Comparison of ENCODE assay signal across 1 cellular context in the genomic region with DNA sequence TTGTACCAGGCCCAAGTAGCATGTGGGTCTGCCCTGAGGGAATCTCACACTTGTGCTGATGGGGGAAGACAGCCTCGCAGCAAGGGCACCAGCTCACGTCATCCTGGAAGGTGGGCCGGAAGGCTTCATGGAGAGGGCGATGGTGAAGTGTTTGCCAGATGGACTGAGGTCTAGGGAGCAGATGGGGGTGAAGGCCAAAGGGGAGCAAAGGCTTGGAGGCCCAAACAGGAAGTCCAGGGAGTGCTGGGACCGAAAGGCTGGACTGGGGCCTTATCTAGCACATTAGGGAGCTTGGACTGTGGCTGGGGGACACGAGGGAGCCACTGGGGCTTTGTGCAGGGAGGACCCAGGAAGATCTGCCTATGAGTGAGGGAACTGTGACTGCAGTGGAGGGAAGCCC.
TF ChIP-seq lines count a peak whose summit lies in the region.

No MANE protein-coding gene starts in this region.

TF ChIP-seq in K562, 482 proteins besides CTCF, POLR2A, EP300 and RAD21:
- peak; percentile 34; the same call in 1 of the 2 replicates for TF ChIP-seq SPI1 (IDR thresholded peaks at IDR 0.05; ENCODE audit: borderline replicate concordance, low read depth, low read length)
- no peak for TF ChIP-seq ZNF561 (CRISPR knock-in tag; conservative IDR thresholded peaks at IDR 0.05)
- TF ChIP-seq, protein P1, sequence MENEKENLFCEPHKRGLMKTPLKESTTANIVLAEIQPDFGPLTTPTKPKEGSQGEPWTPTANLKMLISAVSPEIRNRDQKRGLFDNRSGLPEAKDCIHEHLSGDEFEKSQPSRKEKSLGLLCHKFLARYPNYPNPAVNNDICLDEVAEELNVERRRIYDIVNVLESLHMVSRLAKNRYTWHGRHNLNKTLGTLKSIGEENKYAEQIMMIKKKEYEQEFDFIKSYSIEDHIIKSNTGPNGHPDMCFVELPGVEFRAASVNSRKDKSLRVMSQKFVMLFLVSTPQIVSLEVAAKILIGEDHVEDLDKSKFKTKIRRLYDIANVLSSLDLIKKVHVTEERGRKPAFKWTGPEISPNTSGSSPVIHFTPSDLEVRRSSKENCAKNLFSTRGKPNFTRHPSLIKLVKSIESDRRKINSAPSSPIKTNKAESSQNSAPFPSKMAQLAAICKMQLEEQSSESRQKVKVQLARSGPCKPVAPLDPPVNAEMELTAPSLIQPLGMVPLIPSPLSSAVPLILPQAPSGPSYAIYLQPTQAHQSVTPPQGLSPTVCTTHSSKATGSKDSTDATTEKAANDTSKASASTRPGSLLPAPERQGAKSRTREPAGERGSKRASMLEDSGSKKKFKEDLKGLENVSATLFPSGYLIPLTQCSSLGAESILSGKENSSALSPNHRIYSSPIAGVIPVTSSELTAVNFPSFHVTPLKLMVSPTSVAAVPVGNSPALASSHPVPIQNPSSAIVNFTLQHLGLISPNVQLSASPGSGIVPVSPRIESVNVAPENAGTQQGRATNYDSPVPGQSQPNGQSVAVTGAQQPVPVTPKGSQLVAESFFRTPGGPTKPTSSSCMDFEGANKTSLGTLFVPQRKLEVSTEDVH (IDR thresholded peaks at IDR 0.05; ENCODE audit: low read depth, partially characterized antibody), result no peak
- no peak for TF ChIP-seq MAFF (IDR thresholded peaks at IDR 0.05; ENCODE audit: low read length)
- no peak for TF ChIP-seq RBM15 (IDR thresholded peaks at IDR 0.05; ENCODE audit: insufficient read depth, low read length)
- TF ChIP-seq, protein P2, sequence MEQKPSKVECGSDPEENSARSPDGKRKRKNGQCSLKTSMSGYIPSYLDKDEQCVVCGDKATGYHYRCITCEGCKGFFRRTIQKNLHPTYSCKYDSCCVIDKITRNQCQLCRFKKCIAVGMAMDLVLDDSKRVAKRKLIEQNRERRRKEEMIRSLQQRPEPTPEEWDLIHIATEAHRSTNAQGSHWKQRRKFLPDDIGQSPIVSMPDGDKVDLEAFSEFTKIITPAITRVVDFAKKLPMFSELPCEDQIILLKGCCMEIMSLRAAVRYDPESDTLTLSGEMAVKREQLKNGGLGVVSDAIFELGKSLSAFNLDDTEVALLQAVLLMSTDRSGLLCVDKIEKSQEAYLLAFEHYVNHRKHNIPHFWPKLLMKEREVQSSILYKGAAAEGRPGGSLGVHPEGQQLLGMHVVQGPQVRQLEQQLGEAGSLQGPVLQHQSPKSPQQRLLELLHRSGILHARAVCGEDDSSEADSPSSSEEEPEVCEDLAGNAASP (IDR thresholded peaks at IDR 0.05), result no peak
- TF ChIP-seq, protein P3, sequence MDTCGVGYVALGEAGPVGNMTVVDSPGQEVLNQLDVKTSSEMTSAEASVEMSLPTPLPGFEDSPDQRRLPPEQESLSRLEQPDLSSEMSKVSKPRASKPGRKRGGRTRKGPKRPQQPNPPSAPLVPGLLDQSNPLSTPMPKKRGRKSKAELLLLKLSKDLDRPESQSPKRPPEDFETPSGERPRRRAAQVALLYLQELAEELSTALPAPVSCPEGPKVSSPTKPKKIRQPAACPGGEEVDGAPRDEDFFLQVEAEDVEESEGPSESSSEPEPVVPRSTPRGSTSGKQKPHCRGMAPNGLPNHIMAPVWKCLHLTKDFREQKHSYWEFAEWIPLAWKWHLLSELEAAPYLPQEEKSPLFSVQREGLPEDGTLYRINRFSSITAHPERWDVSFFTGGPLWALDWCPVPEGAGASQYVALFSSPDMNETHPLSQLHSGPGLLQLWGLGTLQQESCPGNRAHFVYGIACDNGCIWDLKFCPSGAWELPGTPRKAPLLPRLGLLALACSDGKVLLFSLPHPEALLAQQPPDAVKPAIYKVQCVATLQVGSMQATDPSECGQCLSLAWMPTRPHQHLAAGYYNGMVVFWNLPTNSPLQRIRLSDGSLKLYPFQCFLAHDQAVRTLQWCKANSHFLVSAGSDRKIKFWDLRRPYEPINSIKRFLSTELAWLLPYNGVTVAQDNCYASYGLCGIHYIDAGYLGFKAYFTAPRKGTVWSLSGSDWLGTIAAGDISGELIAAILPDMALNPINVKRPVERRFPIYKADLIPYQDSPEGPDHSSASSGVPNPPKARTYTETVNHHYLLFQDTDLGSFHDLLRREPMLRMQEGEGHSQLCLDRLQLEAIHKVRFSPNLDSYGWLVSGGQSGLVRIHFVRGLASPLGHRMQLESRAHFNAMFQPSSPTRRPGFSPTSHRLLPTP (IDR thresholded peaks at IDR 0.05; ENCODE audit: borderline replicate concordance, extremely low read depth, insufficient read length), result no peak
- TF ChIP-seq TBP (optimal IDR thresholded peaks at IDR 0.05; ENCODE audit: low read depth, low read length), result no peak
- no peak for TF ChIP-seq NR2F6 (CRISPR knock-in tag; IDR thresholded peaks at IDR 0.05)
- TF ChIP-seq, protein P4, sequence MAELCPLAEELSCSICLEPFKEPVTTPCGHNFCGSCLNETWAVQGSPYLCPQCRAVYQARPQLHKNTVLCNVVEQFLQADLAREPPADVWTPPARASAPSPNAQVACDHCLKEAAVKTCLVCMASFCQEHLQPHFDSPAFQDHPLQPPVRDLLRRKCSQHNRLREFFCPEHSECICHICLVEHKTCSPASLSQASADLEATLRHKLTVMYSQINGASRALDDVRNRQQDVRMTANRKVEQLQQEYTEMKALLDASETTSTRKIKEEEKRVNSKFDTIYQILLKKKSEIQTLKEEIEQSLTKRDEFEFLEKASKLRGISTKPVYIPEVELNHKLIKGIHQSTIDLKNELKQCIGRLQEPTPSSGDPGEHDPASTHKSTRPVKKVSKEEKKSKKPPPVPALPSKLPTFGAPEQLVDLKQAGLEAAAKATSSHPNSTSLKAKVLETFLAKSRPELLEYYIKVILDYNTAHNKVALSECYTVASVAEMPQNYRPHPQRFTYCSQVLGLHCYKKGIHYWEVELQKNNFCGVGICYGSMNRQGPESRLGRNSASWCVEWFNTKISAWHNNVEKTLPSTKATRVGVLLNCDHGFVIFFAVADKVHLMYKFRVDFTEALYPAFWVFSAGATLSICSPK (IDR thresholded peaks at IDR 0.05; ENCODE audit: borderline replicate concordance), result no peak
- peak; percentile 37; the same call in 1 of the 2 replicates for TF ChIP-seq L3MBTL2 (IDR thresholded peaks at IDR 0.05)
- TF ChIP-seq ZNF316 (IDR thresholded peaks at IDR 0.05), result no peak
- TF ChIP-seq RHOXF2B (CRISPR knock-in tag; conservative IDR thresholded peaks at IDR 0.05), result no peak
